Comparison of ENCODE assay signal across 32 cellular contexts in genomic region chr16:53792161-53792951, GRCh38.
A peak's percentile ranks its signal among the peaks of the same experiment; 100 is the strongest.
DNase-seq lines count a peak whose midpoint lies in the region; ATAC-seq and TF ChIP-seq lines count a peak whose summit lies in the region.
"Had no signal": no experiment of that assay in that cellular context is flagged by ENCODE, and none has a peak within 500 bp of the region (broad histone marks: within the 10 kb centered on the region; RNA-seq: fewer than 3 reads in every experiment).

No MANE protein-coding gene starts in this region.

- H3K36me3 Mint-ChIP-seq in Caco-2 (ENCODE audit: insufficient read depth, unreplicated experiment) (peaks cover 5% of the 10 kb centered on the region), nephron (ENCODE audit: low read depth) (no peaks in the 10 kb centered on the region), glutamatergic neuron (ENCODE audit: unreplicated experiment) (no peaks in the 10 kb centered on the region)
- H3K36me3 Mint-ChIP-seq: activated CD8-positive, alpha-beta memory T cell treated with anti-CD3 and anti-CD28 coated beads, Interleukin-2, amount 10 ng/mL, durations not matched to agents 7 days and 5 days; activated naive CD4-positive, alpha-beta T cell treated with anti-CD3 and anti-CD28 coated beads, Interleukin-2, amount 10 ng/mL, durations not matched to agents 7 days and 5 days; immature natural killer cell; natural killer cell treated with Interleukin-12 subunit alpha and Interleukin-12 subunit beta and Interleukin-15 and Interleukin-18, amount 100 ng/mL, for 72 hours; stimulated activated effector memory CD8-positive, alpha-beta T cell treated with anti-CD3 and anti-CD28 coated beads, Interleukin-12 subunit alpha, Interleukin-12 subunit beta, amount 100 ng/mL, for 72 hours had no signal

- POLR2A ChIA-PET in Caco-2 (lab: Charles Lee), result interaction anchor here (0.9 kb wide), 1 partner anchor 89 kb away, joined by 3 read pairs; no protein-coding TSS in a partner anchor

- no peaks in the 10 kb centered on the region for H3K27me3 ChIP-seq in Caco-2 (replicated peaks; ENCODE audit: control insufficient read depth, insufficient read depth, low read length)
- H3K27me3 ChIP-seq: BLaER1 treated with 17β-estradiol and CSF1 and Interleukin-3, amounts not matched to agents 10 nM and 100 nM; esophagus squamous epithelium; gastrocnemius medialis; right atrium auricular region; SJSA1; upper lobe of right lung had no signal

- CTCF ChIA-PET in Caco-2 (lab: Charles Lee), result interaction anchor here (0.6 to 1.5 kb wide), 3 partner anchors 12 to 100 kb away, joined by 3 to 9 read pairs (median 4); no protein-coding TSS in a partner anchor

- peak; percentile 48 to 51 for DNase-seq in Caco-2
- no peak for DNase-seq in glutamatergic neuron
- DNase-seq in effector CD4-positive, alpha-beta T cell, result no peak
- DNase-seq: activated CD4-positive, CD25-positive, alpha-beta regulatory T cell; activated CD8-positive, alpha-beta memory T cell treated with anti-CD3 and anti-CD28 coated beads, Interleukin-2, amount 10 ng/mL, durations not matched to agents 7 days and 5 days; activated naive CD4-positive, alpha-beta T cell treated with anti-CD3 and anti-CD28 coated beads, Interleukin-2, amount 10 ng/mL, durations not matched to agents 7 days and 5 days; amygdala; effector memory CD8-positive, alpha-beta T cell; esophagus squamous epithelium; gastrocnemius medialis; GM23248; HFFc6; hypothalamus; immature natural killer cell; Kasumi-1; MV-4-11; NCI-H146; NCI-H69; stimulated activated CD4-positive, alpha-beta T cell treated with anti-CD3 and anti-CD28 coated beads, Interleukin-2, amount 100 ng/mL, for 48 hours; upper lobe of right lung had no signal

- H3K27ac Mint-ChIP-seq in Caco-2 (ENCODE audit: unreplicated experiment) (peak overlapping the region; percentile 72), nephron (peak overlapping the region; percentile 3 to 17 (median 5)), glutamatergic neuron (ENCODE audit: unreplicated experiment) (no peak overlapping the region)
- H3K27ac Mint-ChIP-seq: activated CD8-positive, alpha-beta memory T cell treated with anti-CD3 and anti-CD28 coated beads, Interleukin-2, amount 10 ng/mL, durations not matched to agents 7 days and 5 days; activated naive CD4-positive, alpha-beta T cell treated with anti-CD3 and anti-CD28 coated beads, Interleukin-2, amount 10 ng/mL, durations not matched to agents 7 days and 5 days; effector memory CD8-positive, alpha-beta T cell; HFFc6; immature natural killer cell; natural killer cell treated with Interleukin-12 subunit alpha and Interleukin-12 subunit beta and Interleukin-15 and Interleukin-18, amount 100 ng/mL, for 72 hours; stimulated activated effector memory CD8-positive, alpha-beta T cell treated with anti-CD3 and anti-CD28 coated beads, Interleukin-12 subunit alpha, Interleukin-12 subunit beta, amount 100 ng/mL, for 72 hours had no signal

- TF ChIP-seq CTCF in Caco-2 (IDR thresholded peaks at IDR 0.05; ENCODE audit: insufficient read depth in 1 of 2, low read depth in 1 of 2, low read length in 1 of 2, severe bottlenecking in 1 of 2, unreplicated experiment in 1 of 2) (no peak), nephron (IDR thresholded peaks at IDR 0.05; ENCODE audit: unreplicated experiment in 3 of 3) (no peak), glutamatergic neuron (IDR thresholded peaks at IDR 0.05; ENCODE audit: partially characterized antibody, unreplicated experiment) (no peak)

- ATAC-seq in esophagus mucosa (peak; percentile 42), GM19452 (IDR thresholded peaks at IDR 0.05; ENCODE audit: unreplicated experiment) (no peak), HG03108 (IDR thresholded peaks at IDR 0.05; ENCODE audit: unreplicated experiment) (no peak)
- ATAC-seq: activated CD8-positive, alpha-beta memory T cell treated with anti-CD3 and anti-CD28 coated beads, Interleukin-2, amount 10 ng/mL, durations not matched to agents 7 days and 5 days; effector memory CD8-positive, alpha-beta T cell; gastrocnemius medialis; HepG2; natural killer cell treated with Interleukin-12 subunit alpha and Interleukin-12 subunit beta and Interleukin-15 and Interleukin-18, amount 100 ng/mL, for 72 hours; stimulated activated effector memory CD8-positive, alpha-beta T cell treated with anti-CD3 and anti-CD28 coated beads, Interleukin-12 subunit alpha, Interleukin-12 subunit beta, amount 100 ng/mL, for 72 hours; upper lobe of right lung had no signal

- TF ChIP-seq RAD21 in Ishikawa (IDR thresholded peaks at IDR 0.05; ENCODE audit: low read depth), result no peak

- no peak for TF ChIP-seq EP300 in Ishikawa (IDR thresholded peaks at IDR 0.05; ENCODE audit: borderline replicate concordance)

- H3K9me3 ChIP-seq in Caco-2, result no peaks in the 10 kb centered on the region
- H3K9me3 ChIP-seq: esophagus squamous epithelium, gastrocnemius medialis, right atrium auricular region, SJSA1, upper lobe of right lung had no signal

- H3K9me3 Mint-ChIP-seq in Caco-2 (ENCODE audit: unreplicated experiment) (peaks cover 10% of the 10 kb centered on the region), nephron (no peaks in the 10 kb centered on the region), glutamatergic neuron (ENCODE audit: unreplicated experiment) (no peaks in the 10 kb centered on the region)
- H3K9me3 Mint-ChIP-seq: activated naive CD4-positive, alpha-beta T cell treated with anti-CD3 and anti-CD28 coated beads, Interleukin-2, amount 10 ng/mL, durations not matched to agents 7 days and 5 days; effector memory CD8-positive, alpha-beta T cell; HFFc6; natural killer cell treated with Interleukin-12 subunit alpha and Interleukin-12 subunit beta and Interleukin-15 and Interleukin-18, amount 100 ng/mL, for 72 hours; stimulated activated effector memory CD8-positive, alpha-beta T cell treated with anti-CD3 and anti-CD28 coated beads, Interleukin-12 subunit alpha, Interleukin-12 subunit beta, amount 100 ng/mL, for 72 hours had no signal

- H3K4me3 Mint-ChIP-seq in Caco-2 (ENCODE audit: unreplicated experiment), result peak overlapping the region; percentile 33
- no peak overlapping the region for H3K4me3 Mint-ChIP-seq in nephron
- H3K4me3 Mint-ChIP-seq in glutamatergic neuron (ENCODE audit: unreplicated experiment), result no peak overlapping the region
- H3K4me3 Mint-ChIP-seq: activated CD8-positive, alpha-beta memory T cell treated with anti-CD3 and anti-CD28 coated beads, Interleukin-2, amount 10 ng/mL, durations not matched to agents 7 days and 5 days; activated naive CD4-positive, alpha-beta T cell treated with anti-CD3 and anti-CD28 coated beads, Interleukin-2, amount 10 ng/mL, durations not matched to agents 7 days and 5 days; effector memory CD8-positive, alpha-beta T cell; HFFc6; immature natural killer cell; natural killer cell treated with Interleukin-12 subunit alpha and Interleukin-12 subunit beta and Interleukin-15 and Interleukin-18, amount 100 ng/mL, for 72 hours; stimulated activated effector memory CD8-positive, alpha-beta T cell treated with anti-CD3 and anti-CD28 coated beads, Interleukin-12 subunit alpha, Interleukin-12 subunit beta, amount 100 ng/mL, for 72 hours had no signal

- H3K36me3 ChIP-seq in Caco-2 (ENCODE audit: control insufficient read depth, insufficient read depth, low read length), result no peaks in the 10 kb centered on the region; the same call in 1 of the 2 replicates
- H3K36me3 ChIP-seq: BLaER1 treated with 17β-estradiol and CSF1 and Interleukin-3, amounts not matched to agents 10 nM and 100 nM; esophagus squamous epithelium; gastrocnemius medialis; right atrium auricular region; SJSA1; upper lobe of right lung had no signal

- intact Hi-C loops in Caco-2 (cut with micrococcal nuclease; ENCODE audit: unreplicated experiment), result loop anchor here (1.0 kb wide), 2 partner anchors 12 to 16 kb away; no protein-coding TSS in a partner anchor

- peaks cover 21% of the 10 kb centered on the region for H3K4me1 ChIP-seq in Caco-2
- H3K4me1 ChIP-seq: upper lobe of right lung had no signal

- peaks cover 34% of the 10 kb centered on the region for H3K4me1 Mint-ChIP-seq in Caco-2 (ENCODE audit: low read depth, unreplicated experiment)
- H3K4me1 Mint-ChIP-seq in nephron, result peaks cover 17% of the 10 kb centered on the region
- no peaks in the 10 kb centered on the region for H3K4me1 Mint-ChIP-seq in glutamatergic neuron (ENCODE audit: low read depth, unreplicated experiment)

- no TSS peak for BruUV-seq in Caco-2 (replicated peaks; lab: Mats Ljungman, UMichigan)

- H3K4me3 ChIP-seq in Caco-2 (ENCODE audit: low read depth, low read length), result no peak overlapping the region
- H3K4me3 ChIP-seq: BLaER1 treated with 17β-estradiol and CSF1 and Interleukin-3, amounts not matched to agents 10 nM and 100 nM; coronary artery; esophagus squamous epithelium; gastrocnemius medialis; GM23248; right atrium auricular region; SJSA1; upper lobe of right lung had no signal

- H3K27me3 Mint-ChIP-seq in Caco-2 (ENCODE audit: insufficient read depth, unreplicated experiment) (no peaks in the 10 kb centered on the region), nephron (ENCODE audit: low read depth) (no peaks in the 10 kb centered on the region), glutamatergic neuron (ENCODE audit: unreplicated experiment) (no peaks in the 10 kb centered on the region)
- H3K27me3 Mint-ChIP-seq: activated CD8-positive, alpha-beta memory T cell treated with anti-CD3 and anti-CD28 coated beads, Interleukin-2, amount 10 ng/mL, durations not matched to agents 7 days and 5 days; activated naive CD4-positive, alpha-beta T cell treated with anti-CD3 and anti-CD28 coated beads, Interleukin-2, amount 10 ng/mL, durations not matched to agents 7 days and 5 days; effector memory CD8-positive, alpha-beta T cell; natural killer cell treated with Interleukin-12 subunit alpha and Interleukin-12 subunit beta and Interleukin-15 and Interleukin-18, amount 100 ng/mL, for 72 hours had no signal

TF ChIP-seq in Ishikawa, 13 proteins besides CTCF, POLR2A, EP300 and RAD21:
- TF ChIP-seq, protein P1, sequence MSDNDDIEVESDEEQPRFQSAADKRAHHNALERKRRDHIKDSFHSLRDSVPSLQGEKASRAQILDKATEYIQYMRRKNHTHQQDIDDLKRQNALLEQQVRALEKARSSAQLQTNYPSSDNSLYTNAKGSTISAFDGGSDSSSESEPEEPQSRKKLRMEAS (IDR thresholded peaks at IDR 0.05), result peak; percentile 51; the same call in 1 of the 2 replicates
- TF ChIP-seq, protein P2, sequence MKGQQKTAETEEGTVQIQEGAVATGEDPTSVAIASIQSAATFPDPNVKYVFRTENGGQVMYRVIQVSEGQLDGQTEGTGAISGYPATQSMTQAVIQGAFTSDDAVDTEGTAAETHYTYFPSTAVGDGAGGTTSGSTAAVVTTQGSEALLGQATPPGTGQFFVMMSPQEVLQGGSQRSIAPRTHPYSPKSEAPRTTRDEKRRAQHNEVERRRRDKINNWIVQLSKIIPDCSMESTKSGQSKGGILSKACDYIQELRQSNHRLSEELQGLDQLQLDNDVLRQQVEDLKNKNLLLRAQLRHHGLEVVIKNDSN (IDR thresholded peaks at IDR 0.05), result 0 out of 2 replicates have a peak, but pooled peaks have one; percentile 18
- TF ChIP-seq FOXM1 (IDR thresholded peaks at IDR 0.05; ENCODE audit: borderline replicate concordance, low read depth) (no peak), TEAD4 (IDR thresholded peaks at IDR 0.05) (no peak)

Comparison
In these comparisons a context has a peak if more than half of its experiments do, and no peak if none do; other contexts are left out.
1. DNase-seq: peak in Caco-2 (2 of 2); none in glutamatergic neuron (single experiment) and effector CD4-positive, alpha-beta T cell (single experiment).